In genomic region chr6:39453956-39454524, GRCh38 we compare ENCODE assay signal across 23 cellular contexts.
DNase-seq lines count a peak whose midpoint lies in the region; ATAC-seq, FAIRE-seq and TF ChIP-seq lines count a peak whose summit lies in the region.
"Had no signal": no experiment of that assay in that cellular context is flagged by ENCODE, and none has a peak within 500 bp of the region (broad histone marks: within the 10 kb centered on the region; RNA-seq: fewer than 3 reads in every experiment).

No MANE protein-coding gene starts in this region.

- H3K4me3 Mint-ChIP-seq in GM23338 (no peak overlapping the region), glutamatergic neuron (ENCODE audit: unreplicated experiment) (peak overlapping the region; percentile 58), neural progenitor cell (peak overlapping the region; percentile 13)
- H3K4me3 Mint-ChIP-seq: B cell, CD14-positive monocyte, HFFc6 had no signal

- ATAC-seq in GM23338 = no peak
- ATAC-seq: A549, K562 had no signal

- H3K9ac ChIP-seq in adipocyte (ENCODE audit: low read length) = no peak overlapping the region
- H3K9ac ChIP-seq in neural progenitor cell = no peak overlapping the region

- H3K27ac Mint-ChIP-seq in GM23338 (no peak overlapping the region), glutamatergic neuron (ENCODE audit: unreplicated experiment) (no peak overlapping the region), neural progenitor cell (no peak overlapping the region)
- H3K27ac Mint-ChIP-seq: B cell, CD14-positive monocyte, HFFc6 had no signal

- H3K4me2 ChIP-seq in GM23338 (peak overlapping the region; percentile 57; the same call in 1 of the 2 replicates), neural progenitor cell (no peak overlapping the region)
- H3K4me2 ChIP-seq: A549 had no signal

- H3K4me1 ChIP-seq in GM23338 (ENCODE audit: insufficient read depth) (no peaks in the 10 kb centered on the region), adipocyte (ENCODE audit: control insufficient read depth, insufficient read depth, low read length) (peaks cover 22% of the 10 kb centered on the region), neural progenitor cell (no peaks in the 10 kb centered on the region)
- H3K4me1 ChIP-seq: A549 had no signal

- H3K4me3 ChIP-seq in GM23338 = peak overlapping the region; percentile 46
- H3K4me3 ChIP-seq in adipocyte (ENCODE audit: low read length) = peak overlapping the region; percentile 7
- H3K4me3 ChIP-seq in neural progenitor cell = no peak overlapping the region
- H3K4me3 ChIP-seq: A549, K562 had no signal

- peaks cover 7% of the 10 kb centered on the region for H3K9me3 ChIP-seq in adipocyte (ENCODE audit: control insufficient read depth, low read length)
- H3K9me3 ChIP-seq in neural progenitor cell (ENCODE audit: low read depth) = no peaks in the 10 kb centered on the region
- H3K9me3 ChIP-seq: A549 had no signal

- H3K4me1 Mint-ChIP-seq in GM23338 (peaks cover 3% of the 10 kb centered on the region; the same call in 1 of the 3 replicates), glutamatergic neuron (ENCODE audit: low read depth, unreplicated experiment) (no peaks in the 10 kb centered on the region), neural progenitor cell (no peaks in the 10 kb centered on the region)
- H3K4me1 Mint-ChIP-seq: B cell, CD14-positive monocyte had no signal

- H2AFZ ChIP-seq in GM23338 (no peak overlapping the region), neural progenitor cell (replicated peaks) (no peak overlapping the region)

- H3K36me3 ChIP-seq in GM23338 (ENCODE audit: insufficient read depth) (no peaks in the 10 kb centered on the region), adipocyte (ENCODE audit: control insufficient read depth, insufficient read depth, low read length, severe bottlenecking) (no peaks in the 10 kb centered on the region), neural progenitor cell (no peaks in the 10 kb centered on the region)

- H4K20me1 ChIP-seq in GM23338 (replicated peaks; ENCODE audit: insufficient read depth) (no peaks in the 10 kb centered on the region), neural progenitor cell (ENCODE audit: low read depth) (no peaks in the 10 kb centered on the region)

- H3K27ac ChIP-seq in GM23338 (ENCODE audit: low read depth) (no peak overlapping the region), neural progenitor cell (no peak overlapping the region)
- H3K27ac ChIP-seq: A549, RWPE1 had no signal

- H3F3A ChIP-seq in GM23338 (replicated peaks; ENCODE audit: low read depth) (no peaks in the 10 kb centered on the region), neural progenitor cell (ENCODE audit: low read depth) (no peaks in the 10 kb centered on the region)

- peaks cover 4% of the 10 kb centered on the region for H3K27me3 Mint-ChIP-seq in GM23338 (ENCODE audit: insufficient read depth, low read depth, poor library complexity)
- H3K27me3 Mint-ChIP-seq in glutamatergic neuron (ENCODE audit: unreplicated experiment) = no peaks in the 10 kb centered on the region
- H3K27me3 Mint-ChIP-seq in neural progenitor cell (ENCODE audit: insufficient read depth, low read depth) = no peaks in the 10 kb centered on the region

- peaks cover 16% of the 10 kb centered on the region for H3K9me3 Mint-ChIP-seq in GM23338
- H3K9me3 Mint-ChIP-seq in glutamatergic neuron (ENCODE audit: unreplicated experiment) = peaks cover 5% of the 10 kb centered on the region
- peaks cover 8% of the 10 kb centered on the region for H3K9me3 Mint-ChIP-seq in neural progenitor cell

- H3K36me3 Mint-ChIP-seq in GM23338 (ENCODE audit: low read depth) = peaks cover 9% of the 10 kb centered on the region
- peaks cover 9% of the 10 kb centered on the region for H3K36me3 Mint-ChIP-seq in glutamatergic neuron (ENCODE audit: unreplicated experiment)
- H3K36me3 Mint-ChIP-seq in neural progenitor cell = peaks cover 3% of the 10 kb centered on the region
- H3K36me3 Mint-ChIP-seq: CD14-positive monocyte had no signal

- H3K79me2 ChIP-seq in GM23338 (replicated peaks; ENCODE audit: insufficient read depth) = no peaks in the 10 kb centered on the region
- H3K79me2 ChIP-seq in neural progenitor cell (ENCODE audit: low read depth) = no peaks in the 10 kb centered on the region

- FAIRE-seq in urothelium cell line (lab: Jason Lieb, UNC) = no peak
- FAIRE-seq: A549, GM18507, H54, K562 had no signal

- TF ChIP-seq CTCF in GM23338 (conservative IDR thresholded peaks at IDR 0.05; ENCODE audit: low read depth in 2 of 2) (no peak), glutamatergic neuron (IDR thresholded peaks at IDR 0.05; ENCODE audit: partially characterized antibody, unreplicated experiment) (no peak), neural progenitor cell (IDR thresholded peaks at IDR 0.05) (no peak)

- no peaks in the 10 kb centered on the region for H3K9me2 ChIP-seq in GM23338 (ENCODE audit: insufficient read depth)

- DNase-seq in GM23338 (ENCODE audit: low spot score) (no peak), adipocyte (ENCODE audit: low read depth) (no peak), glutamatergic neuron (no peak), neural progenitor cell (ENCODE audit: low spot score) (no peak), urothelium cell line (ENCODE audit: low spot score) (no peak), HuH-7 (ENCODE audit: low spot score) (no peak), OCI-M1 (lab: John Stamatoyannopoulos, UW) (no peak)
- DNase-seq: GDM1, HFFc6, NCI-H1092 treated with DMSO at 0.1 percent for 48 hours, NCI-H1436 treated with DMSO at 0.1 percent for 48 hours, NCI-H1930, NCI-H2227 treated with DMSO at 0.1 percent for 48 hours, NCI-H510A treated with DMSO at 0.1 percent for 48 hours, NCI-H748 treated with DMSO at 0.1 percent for 48 hours, SIG-M5 had no signal

- H3K27me3 ChIP-seq in GM23338 (ENCODE audit: insufficient read depth) = no peaks in the 10 kb centered on the region
- H3K27me3 ChIP-seq in adipocyte (replicated peaks; ENCODE audit: control insufficient read depth, insufficient read depth, low read length) = no peaks in the 10 kb centered on the region
- no peaks in the 10 kb centered on the region for H3K27me3 ChIP-seq in neural progenitor cell

TF ChIP-seq in GM23338, 12 proteins besides CTCF, POLR2A, EP300 and RAD21:
- TF ChIP-seq EZH2phosphoT487 (IDR thresholded peaks at IDR 0.05; ENCODE audit: unreplicated experiment) (no peak), ZNF331 (CRISPR knock-in tag; IDR thresholded peaks at IDR 0.05; ENCODE audit: low read depth) (no peak), JUNB (IDR thresholded peaks at IDR 0.05; ENCODE audit: unreplicated experiment) (no peak), EZH2 (IDR thresholded peaks at IDR 0.05; ENCODE audit: low read depth, unreplicated experiment) (no peak), POLR2AphosphoS5 (IDR thresholded peaks at IDR 0.05; ENCODE audit: low read depth) (no peak), REST (IDR thresholded peaks at IDR 0.05; ENCODE audit: unreplicated experiment) (no peak), STAT1 (IDR thresholded peaks at IDR 0.05; ENCODE audit: unreplicated experiment) (no peak), ETS1 (IDR thresholded peaks at IDR 0.05) (no peak), NANOG (IDR thresholded peaks at IDR 0.05; ENCODE audit: borderline replicate concordance) (no peak), CREB1 (CRISPR knock-in tag; IDR thresholded peaks at IDR 0.05; ENCODE audit: low read depth) (no peak), ZNF114 (CRISPR knock-in tag; IDR thresholded peaks at IDR 0.05) (no peak)
